In the genomic region with DNA sequence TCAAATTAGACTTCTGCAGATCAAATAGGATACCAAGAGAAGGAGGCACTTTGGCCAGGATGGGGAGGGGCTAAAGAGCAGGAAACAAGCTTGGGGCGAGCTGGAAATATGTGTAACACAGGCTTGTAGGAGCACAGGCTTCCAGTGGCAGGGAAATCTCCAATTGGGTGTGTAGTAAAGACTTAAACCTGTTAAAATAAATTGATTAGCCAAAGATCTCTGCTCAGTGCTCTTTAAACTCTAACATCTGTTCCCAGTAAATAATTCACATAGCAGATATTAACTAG, we compare ENCODE assay signal across 18 cellular contexts.
"Had no signal": no experiment of that assay in that cellular context is flagged by ENCODE, and none has a peak within 500 bp of the region (broad histone marks: within the 10 kb centered on the region; RNA-seq: fewer than 3 reads in every experiment).

No MANE protein-coding gene starts in this region.

- H3K4me3 Mint-ChIP-seq: activated T-cell treated with anti-CD3 and anti-CD28 coated beads, Interleukin-2, amount 50 U/mL, for 72 hours; mesothelial cell of epicardium had no signal

- H3K36me3 Mint-ChIP-seq: mesothelial cell of epicardium had no signal

- H3K27ac Mint-ChIP-seq: activated T-cell treated with anti-CD3 and anti-CD28 coated beads, Interleukin-2, amount 50 U/mL, for 72 hours; mesothelial cell of epicardium; progenitor cell of endocrine pancreas had no signal

- H3K4me1 ChIP-seq: adrenal gland had no signal

- H3K9me3 Mint-ChIP-seq: activated T-cell treated with anti-CD3 and anti-CD28 coated beads, Interleukin-2, amount 50 U/mL, for 72 hours; mesothelial cell of epicardium had no signal

- H3K9me3 ChIP-seq: adrenal gland, heart right ventricle, lower lobe of right lung, neutrophil had no signal

- FAIRE-seq: TTC549 had no signal

- H3K36me3 ChIP-seq: adrenal gland, heart right ventricle, lower lobe of right lung, neutrophil had no signal

- DNase-seq: activated CD4-positive, alpha-beta T cell treated with anti-CD3 and anti-CD28 coated beads, Interleukin-2, amount 50 U/mL, for 48 hours; activated gamma-delta T cell treated with Interleukin-2 at 50 U/mL for 16 hours; activated T-cell treated with anti-CD3 and anti-CD28 coated beads, Interleukin-2, amount 50 U/mL, for 72 hours; central memory CD4-positive, alpha-beta T cell; effector CD4-positive, alpha-beta T cell; foreskin melanocyte; heart right ventricle; islet precursor cell; lower lobe of right lung; stimulated activated naive CD4-positive, alpha-beta T cell treated with Interleukin-2 at 50 U/mL for 16 hours; T-helper 2 cell had no signal

- ATAC-seq: activated T-cell treated with anti-CD3 and anti-CD28 coated beads, Interleukin-2, amount 50 U/mL, for 72 hours; heart right ventricle; sciatic nerve had no signal

- H3K27ac ChIP-seq: adrenal gland, heart right ventricle, lower lobe of right lung, neutrophil had no signal

- H3K4me3 ChIP-seq: adrenal gland, coronary artery, heart right ventricle, lower lobe of right lung had no signal
